11 cellular contexts compared by ENCODE assay signal in genomic region chr2:196987298-196987653, GRCh38.
A peak's percentile ranks its signal among the peaks of the same experiment; 100 is the strongest.
DNase-seq lines count a peak whose midpoint lies in the region; ATAC-seq and TF ChIP-seq lines count a peak whose summit lies in the region.
"Had no signal": no experiment of that assay in that cellular context is flagged by ENCODE, and none has a peak within 500 bp of the region (broad histone marks: within the 10 kb centered on the region; RNA-seq: fewer than 3 reads in every experiment).

No MANE protein-coding gene starts in this region.

- CTCF ChIA-PET in IMR-90 (lab: Yijun Ruan, JAX), result interaction anchor here (0.7 to 1.3 kb wide), 2 partner anchors 15 to 900 kb away, joined by 3 read pairs; no protein-coding TSS in a partner anchor

- in situ Hi-C loops in IMR-90 (cut with MboI; ENCODE audit: low sequenced_read_pairs), result no loop called here

- TF ChIP-seq CTCF in AG10803 (conservative IDR thresholded peaks at IDR 0.05; ENCODE audit: low read length) (no peak), IMR-90 (conservative IDR thresholded peaks at IDR 0.05; ENCODE audit: low read depth, low read length) (no peak), adrenal gland (IDR thresholded peaks at IDR 0.05) (no peak)

- no peak for TF ChIP-seq RAD21 in IMR-90 (IDR thresholded peaks at IDR 0.05; ENCODE audit: low read length)

- no peak overlapping the region for H4K5ac ChIP-seq in IMR-90 (ENCODE audit: low read depth, low read length)

- H3K4ac ChIP-seq in IMR-90 (ENCODE audit: low read depth, low read length), result no peak overlapping the region

- no peak for TF ChIP-seq POLR2A in IMR-90 (IDR thresholded peaks at IDR 0.05; ENCODE audit: low read depth, low read length)
- TF ChIP-seq POLR2A in adrenal gland (IDR thresholded peaks at IDR 0.05), result no peak

- H4K20me1 ChIP-seq in IMR-90 (ENCODE audit: insufficient read depth, low read length), result no peaks in the 10 kb centered on the region

- no peak overlapping the region for H2BK20ac ChIP-seq in IMR-90 (ENCODE audit: low read depth, low read length)

- no peak overlapping the region for H3K4me3 Mint-ChIP-seq in naive B cell

- ATAC-seq in IMR-90 (ENCODE audit: low read depth) (no peak; the same call in 1 of the 2 replicates), naive B cell (ENCODE audit: low read depth in 2 of 2) (no peak)

- H4K91ac ChIP-seq in IMR-90 (ENCODE audit: insufficient read depth, low read depth, low read length), result no peak overlapping the region

- no peaks in the 10 kb centered on the region for H3K9me1 ChIP-seq in IMR-90 (ENCODE audit: insufficient read depth, low read length)

- H2AFZ ChIP-seq in IMR-90 (replicated peaks; ENCODE audit: low read length, poor library complexity), result no peak overlapping the region

- H3K56ac ChIP-seq in IMR-90 (ENCODE audit: extremely low read depth, insufficient read depth, low read length), result no peak overlapping the region

- H3K27me3 ChIP-seq in IMR-90 (ENCODE audit: control insufficient read depth, insufficient read depth, low read length) (no peaks in the 10 kb centered on the region), adrenal gland (no peaks in the 10 kb centered on the region)
- H3K27me3 ChIP-seq: Peyer's patch had no signal

- H2BK15ac ChIP-seq in IMR-90 (ENCODE audit: low read depth, low read length), result no peak overlapping the region

- intact Hi-C loops in IMR-90 (cut with micrococcal nuclease) (loop anchor here (5.0 kb wide), 1 partner anchor 60 kb away; the partner anchor contains the start of gene PGAP1), adrenal gland (cut with DNase I) (no loop called here)

- H3K36me3 Mint-ChIP-seq in naive B cell, result peaks cover 19 to 20% of the 10 kb centered on the region in 2 donors

- H3K9ac ChIP-seq in IMR-90 (ENCODE audit: low read depth, low read length), result no peak overlapping the region

- H3K9me3 Mint-ChIP-seq in naive B cell, result peaks cover 0 to 3% (median 0%) of the 10 kb centered on the region in 7 donors

- H3K4me1 ChIP-seq in IMR-90 (ENCODE audit: control insufficient read depth, insufficient read depth, low read length) (peaks cover 4% of the 10 kb centered on the region; the same call in 1 of the 2 replicates), adrenal gland (replicated peaks in 1 of 2) (peaks cover 6 to 29% of the 10 kb centered on the region in 2 donors)

- DNase-seq in AG10803 (ENCODE audit: low read depth) (no peak), IMR-90 (peak; percentile 33), adrenal gland (no peak), naive B cell (no peak), COR-L47 (lab: John Stamatoyannopoulos, UW) (no peak), NCI-H2196 treated with DMSO at 0.1 percent for 48 hours (lab: John Stamatoyannopoulos, UW; ENCODE audit: unreplicated experiment) (no peak), pons (ENCODE audit: low spot score) (no peak), HPDE6-E6E7 (ENCODE audit: extremely low spot score) (no peak)
- DNase-seq: activated T-cell treated with anti-CD3 and anti-CD28 coated beads, Interleukin-2, amount 50 U/mL, for 48 hours; stimulated activated CD8-positive, alpha-beta memory T cell treated with anti-CD3 and anti-CD28 coated beads, Interleukin-4, amount 100 ng/mL, for 48 hours had no signal

- H2AK9ac ChIP-seq in IMR-90 (replicated peaks; ENCODE audit: low read depth, low read length, poor library complexity), result no peak overlapping the region

- POLR2A ChIA-PET in IMR-90 (lab: Charles Lee; ENCODE audit: unreplicated experiment), result no interaction called here

- peaks cover 25 to 45% (median 40%) of the 10 kb centered on the region in 3 donors for H3K4me1 Mint-ChIP-seq in naive B cell

- H3K27ac ChIP-seq in IMR-90 (ENCODE audit: insufficient read depth, low read length), result peak overlapping the region; percentile 33; the same call in 1 of the 2 replicates
- H3K27ac ChIP-seq in adrenal gland, result peak overlapping the region; percentile 47 to 84 (median 82)

- no peak overlapping the region for H2AK5ac ChIP-seq in IMR-90 (ENCODE audit: low read depth, low read length)

- H3K4me2 ChIP-seq in IMR-90 (ENCODE audit: low read depth, low read length), result peak overlapping the region; percentile 70

- H3K27me3 Mint-ChIP-seq in naive B cell, result no peaks in the 10 kb centered on the region

- H3K36me3 ChIP-seq in IMR-90 (ENCODE audit: control insufficient read depth, insufficient read depth, low read length) (no peaks in the 10 kb centered on the region), adrenal gland (replicated peaks in 1 of 2) (no peaks in the 10 kb centered on the region)
- H3K36me3 ChIP-seq: Peyer's patch had no signal

- BruUV-seq in IMR-90 (replicated peaks; lab: Mats Ljungman, UMichigan), result TSS peak; percentile 28

- dilution Hi-C loops in IMR-90 (cut with HindIII; ENCODE audit: low sequenced_read_pairs, unreplicated experiment), result no loop called here

- H3K14ac ChIP-seq in IMR-90 (replicated peaks; ENCODE audit: low read depth, low read length), result no peak overlapping the region

- H3K23ac ChIP-seq in IMR-90 (ENCODE audit: low read depth, low read length), result no peak overlapping the region

- H4K8ac ChIP-seq in IMR-90 (ENCODE audit: low read depth in 2 of 2, low read length in 2 of 2), result no peak overlapping the region

- no peaks in the 10 kb centered on the region for H3K79me1 ChIP-seq in IMR-90 (ENCODE audit: low read depth in 1 of 2, low read length in 2 of 2)

- H3K9me3 ChIP-seq in IMR-90 (ENCODE audit: control insufficient read depth, insufficient read depth, low read length), result peaks cover 2% of the 10 kb centered on the region
- H3K9me3 ChIP-seq in adrenal gland (replicated peaks in 1 of 3), result no peaks in the 10 kb centered on the region
- H3K9me3 ChIP-seq: Peyer's patch had no signal

- peak overlapping the region in 4 of 6 donors; percentile 11 to 80 (median 68) for H3K27ac Mint-ChIP-seq in naive B cell

- no CpG with 5 or more reads among the region's 1 CpG for WGBS in IMR-90 (ENCODE audit: extremely low coverage in 2 of 2, insufficient read length in 1 of 2), 2 experiments
- 53 to 73% (median 64%) methylated on average over 1 of the region's 1 CpG for WGBS in adrenal gland, 4 donors

- H3K4me3 ChIP-seq in AG10803 (ENCODE audit: low read length) (peak overlapping the region; percentile 42), IMR-90 (ENCODE audit: insufficient read depth, low read depth, low read length) (no peak overlapping the region), adrenal gland (no peak overlapping the region)
- H3K4me3 ChIP-seq: Peyer's patch had no signal

- peak overlapping the region; percentile 22; the same call in 1 of the 2 replicates for H3K18ac ChIP-seq in IMR-90 (ENCODE audit: low read depth, low read length)

- peak overlapping the region; percentile 57 for H2BK5ac ChIP-seq in IMR-90 (ENCODE audit: low read depth, low read length, poor library complexity, severe bottlenecking)

- no peak overlapping the region; the same call in 1 of the 2 replicates for H2BK120ac ChIP-seq in IMR-90 (ENCODE audit: low read depth, low read length)

TF ChIP-seq in IMR-90, 13 proteins besides CTCF, POLR2A, EP300 and RAD21:
- no peak for TF ChIP-seq NFE2L2 (IDR thresholded peaks at IDR 0.05; ENCODE audit: low read depth, low read length)
- no peak for TF ChIP-seq MXI1 (IDR thresholded peaks at IDR 0.05; ENCODE audit: borderline replicate concordance, low read depth, low read length)
- TF ChIP-seq CEBPB (IDR thresholded peaks at IDR 0.05; ENCODE audit: low read depth, low read length), result peak; percentile 48; the same call in 1 of the 2 replicates
- no peak for TF ChIP-seq USF2 (IDR thresholded peaks at IDR 0.05; ENCODE audit: low read depth, low read length)
- no peak for TF ChIP-seq BHLHE40 (IDR thresholded peaks at IDR 0.05; ENCODE audit: low read depth, low read length)
- TF ChIP-seq MAFK (IDR thresholded peaks at IDR 0.05; ENCODE audit: low read depth, low read length), result no peak
- TF ChIP-seq ELK1 (IDR thresholded peaks at IDR 0.05; ENCODE audit: borderline replicate concordance, low read depth, low read length), result no peak
